1 cellular context compared by ENCODE assay signal in genomic region chr10:74231375-74231774, GRCh38.
A peak's percentile ranks its signal among the peaks of the same experiment; 100 is the strongest.
TF ChIP-seq lines count a peak whose summit lies in the region.

No MANE protein-coding gene starts in this region.

TF ChIP-seq in HepG2, 621 proteins besides CTCF, POLR2A, EP300 and RAD21 (continued from another document and continues in another):
- TF ChIP-seq CEBPZ (IDR thresholded peaks at IDR 0.05; ENCODE audit: low read length) = no peak
- no peak for TF ChIP-seq MIXL1 (CRISPR knock-in tag; IDR thresholded peaks at IDR 0.05)
- TF ChIP-seq NFAT5 (CRISPR knock-in tag; IDR thresholded peaks at IDR 0.05) = no peak
- no peak for TF ChIP-seq ZNF30 (CRISPR knock-in tag; IDR thresholded peaks at IDR 0.05)
- TF ChIP-seq SKI (IDR thresholded peaks at IDR 0.05; ENCODE audit: partially characterized antibody) = no peak
- no peak for TF ChIP-seq ZNF737 (CRISPR knock-in tag; IDR thresholded peaks at IDR 0.05; ENCODE audit: borderline replicate concordance)
- TF ChIP-seq NFYC (CRISPR knock-in tag; IDR thresholded peaks at IDR 0.05) = no peak
- TF ChIP-seq ERF (CRISPR knock-in tag; IDR thresholded peaks at IDR 0.05) = no peak
- peak; percentile 62; the same call in 1 of the 2 replicates for TF ChIP-seq ATF3 (CRISPR knock-in tag; IDR thresholded peaks at IDR 0.05)
- TF ChIP-seq ZFP90 (CRISPR knock-in tag; IDR thresholded peaks at IDR 0.05; ENCODE audit: borderline replicate concordance) = no peak
- no peak for TF ChIP-seq PBX2 (CRISPR knock-in tag; IDR thresholded peaks at IDR 0.05)
- TF ChIP-seq FOSL2 (CRISPR knock-in tag; IDR thresholded peaks at IDR 0.05) = peak; percentile 95
- no peak for TF ChIP-seq ZNF451 (CRISPR knock-in tag; IDR thresholded peaks at IDR 0.05)
- TF ChIP-seq ZNF749 (CRISPR knock-in tag; IDR thresholded peaks at IDR 0.05; ENCODE audit: borderline replicate concordance) = no peak
- TF ChIP-seq ZNF83 (CRISPR knock-in tag; IDR thresholded peaks at IDR 0.05; ENCODE audit: borderline replicate concordance) = no peak
- no peak for TF ChIP-seq TP53 (CRISPR knock-in tag; conservative IDR thresholded peaks at IDR 0.05)
- TF ChIP-seq GATAD2A (CRISPR knock-in tag; IDR thresholded peaks at IDR 0.05) = peak; percentile 49
- TF ChIP-seq ZNF563 (CRISPR knock-in tag; IDR thresholded peaks at IDR 0.05) = 0 out of 2 replicates have a peak, but pooled peaks have one; percentile 30
- no peak for TF ChIP-seq ZNF629 (CRISPR knock-in tag; conservative IDR thresholded peaks at IDR 0.05)
- TF ChIP-seq NCOA5 (CRISPR knock-in tag; IDR thresholded peaks at IDR 0.05) = no peak
- TF ChIP-seq NR3C1 (CRISPR knock-in tag; IDR thresholded peaks at IDR 0.05) = no peak
- peak; percentile 82 for TF ChIP-seq ZNF121 (CRISPR knock-in tag; IDR thresholded peaks at IDR 0.05)
- no peak for TF ChIP-seq ZNF816 (CRISPR knock-in tag; IDR thresholded peaks at IDR 0.05; ENCODE audit: borderline replicate concordance)
- no peak for TF ChIP-seq IRF1 (CRISPR knock-in tag; IDR thresholded peaks at IDR 0.05; ENCODE audit: low read depth)
- TF ChIP-seq CEBPG (CRISPR knock-in tag; IDR thresholded peaks at IDR 0.05) = peak; percentile 60
- TF ChIP-seq CEBPB (IDR thresholded peaks at IDR 0.05; ENCODE audit: borderline replicate concordance, low read depth, low read length) = peak; percentile 54; the same call in 1 of the 2 replicates
- TF ChIP-seq ZNF775 (CRISPR knock-in tag; IDR thresholded peaks at IDR 0.05; ENCODE audit: borderline replicate concordance) = no peak
- 0 out of 2 replicates have a peak, but pooled peaks have one; percentile 43 for TF ChIP-seq JUNB (CRISPR knock-in tag; IDR thresholded peaks at IDR 0.05; ENCODE audit: borderline replicate concordance)
- TF ChIP-seq ZNF296 (CRISPR knock-in tag; conservative IDR thresholded peaks at IDR 0.05) = no peak
- TF ChIP-seq KLF11 (CRISPR knock-in tag; IDR thresholded peaks at IDR 0.05) = no peak
- TF ChIP-seq ZNF589 (CRISPR knock-in tag; conservative IDR thresholded peaks at IDR 0.05) = no peak
- no peak for TF ChIP-seq KLF12 (CRISPR knock-in tag; IDR thresholded peaks at IDR 0.05; ENCODE audit: borderline replicate concordance)
- TF ChIP-seq ZNF350 (CRISPR knock-in tag; IDR thresholded peaks at IDR 0.05; ENCODE audit: borderline replicate concordance, low read depth) = no peak
- TF ChIP-seq GATA4 (IDR thresholded peaks at IDR 0.05; ENCODE audit: borderline replicate concordance, low read depth) = no peak
- TF ChIP-seq ZHX2 (IDR thresholded peaks at IDR 0.05; ENCODE audit: low read depth) = no peak
- no peak for TF ChIP-seq ZHX2 (CRISPR knock-in tag; IDR thresholded peaks at IDR 0.05; ENCODE audit: borderline replicate concordance)
- TF ChIP-seq ZBTB38 (CRISPR knock-in tag; IDR thresholded peaks at IDR 0.05) = no peak
- peak; percentile 21; the same call in 1 of the 2 replicates for TF ChIP-seq RARA (CRISPR knock-in tag; IDR thresholded peaks at IDR 0.05)
- TF ChIP-seq POGK (CRISPR knock-in tag; conservative IDR thresholded peaks at IDR 0.05) = no peak
- TF ChIP-seq ZNF138 (CRISPR knock-in tag; IDR thresholded peaks at IDR 0.05; ENCODE audit: low read depth) = no peak
- no peak for TF ChIP-seq BRD4 (CRISPR knock-in tag; IDR thresholded peaks at IDR 0.05)
- no peak for TF ChIP-seq MAF1 (CRISPR knock-in tag; IDR thresholded peaks at IDR 0.05; ENCODE audit: borderline replicate concordance)
- TF ChIP-seq ZSCAN21 (CRISPR knock-in tag; IDR thresholded peaks at IDR 0.05; ENCODE audit: borderline replicate concordance) = no peak
- no peak for TF ChIP-seq USF2 (IDR thresholded peaks at IDR 0.05; ENCODE audit: low read depth, low read length)
- no peak for TF ChIP-seq USF2 (CRISPR knock-in tag; IDR thresholded peaks at IDR 0.05; ENCODE audit: borderline replicate concordance)
